In genomic region chr1:25259813-25260212, GRCh38 we compare ENCODE assay signal across 13 cellular contexts. TPM values are rescaled to one million over a fixed set of nuclear protein-coding genes. Genes with fewer than 3 reads are reported as not detected.
DNase-seq lines count a peak whose midpoint lies in the region; ATAC-seq, FAIRE-seq and TF ChIP-seq lines count a peak whose summit lies in the region.
"Not testable (repeated sequence)": the region's sequence is repeated elsewhere in the genome, so short reads cannot be mapped to it uniquely, and the experiment has no call there.
"Had no signal": no experiment of that assay in that cellular context is flagged by ENCODE, and none has a peak within 500 bp of the region (broad histone marks: within the 10 kb centered on the region; RNA-seq: fewer than 3 reads in every experiment).

No MANE protein-coding gene starts in this region.

- not testable (repeated sequence) for H3K4me3 Mint-ChIP-seq in activated CD8-positive, alpha-beta memory T cell treated with anti-CD3 and anti-CD28 coated beads, Interleukin-2, amount 10 ng/mL, durations not matched to agents 7 days and 5 days; naive thymus-derived CD4-positive, alpha-beta T cell

- H3K27me3 Mint-ChIP-seq in activated CD8-positive, alpha-beta memory T cell treated with anti-CD3 and anti-CD28 coated beads, Interleukin-2, amount 10 ng/mL, durations not matched to agents 7 days and 5 days; naive thymus-derived CD4-positive, alpha-beta T cell: not testable (repeated sequence)

- not testable (repeated sequence) for H3K4me1 ChIP-seq in A549; naive thymus-derived CD4-positive, alpha-beta T cell (ENCODE audit: control insufficient read depth in 2 of 2, insufficient read depth in 2 of 2, low read length in 2 of 2)

- peak; percentile 56 to 73; a peak in 4 of 6 replicates for ATAC-seq in A549
- peak; percentile 88 for ATAC-seq in activated CD8-positive, alpha-beta memory T cell treated with anti-CD3 and anti-CD28 coated beads, Interleukin-2, amount 10 ng/mL, durations not matched to agents 7 days and 5 days
- ATAC-seq in naive thymus-derived CD4-positive, alpha-beta T cell: peak; percentile 88

- peaks cover 18% of the 10 kb centered on the region for H3K4me1 Mint-ChIP-seq in activated CD8-positive, alpha-beta memory T cell treated with anti-CD3 and anti-CD28 coated beads, Interleukin-2, amount 10 ng/mL, durations not matched to agents 7 days and 5 days
- peaks cover 0 to 44% (median 29%) of the 10 kb centered on the region in 7 donors for H3K4me1 Mint-ChIP-seq in naive thymus-derived CD4-positive, alpha-beta T cell

- H3K27me3 ChIP-seq in naive thymus-derived CD4-positive, alpha-beta T cell (ENCODE audit: control insufficient read depth in 2 of 2, insufficient read depth in 2 of 2, low read length in 2 of 2): not testable (repeated sequence)

- H3K4me2 ChIP-seq in A549: not testable (repeated sequence)

- H3K9me3 Mint-ChIP-seq in activated CD8-positive, alpha-beta memory T cell treated with anti-CD3 and anti-CD28 coated beads, Interleukin-2, amount 10 ng/mL, durations not matched to agents 7 days and 5 days (ENCODE audit: low read depth); naive thymus-derived CD4-positive, alpha-beta T cell: not testable (repeated sequence)

- not testable (repeated sequence) for TF ChIP-seq POLR2A in A549 (IDR thresholded peaks at IDR 0.05; ENCODE audit: low read length)

- H3K36me3 ChIP-seq in naive thymus-derived CD4-positive, alpha-beta T cell (ENCODE audit: control insufficient read depth in 2 of 3, insufficient read depth in 3 of 3, low read length in 3 of 3): not testable (repeated sequence)

- not testable (repeated sequence) for TF ChIP-seq CTCF in A549 (IDR thresholded peaks at IDR 0.05)
- TF ChIP-seq CTCF in RWPE1 (conservative IDR thresholded peaks at IDR 0.05; ENCODE audit: low read depth) (0 out of 2 replicates have a peak, but pooled peaks have one; percentile 9), cardiac fibroblast (IDR thresholded peaks at IDR 0.05; ENCODE audit: low read depth, low read length) (peak; percentile 22), fibroblast of villous mesenchyme (IDR thresholded peaks at IDR 0.05; ENCODE audit: insufficient read depth, low read depth, low read length) (peak; percentile 15)

- CTCF ChIA-PET in A549 (lab: Yijun Ruan, JAX); RWPE1 (lab: Yijun Ruan, JAX); activated CD8-positive, alpha-beta memory T cell treated with anti-CD3 and anti-CD28 coated beads, Interleukin-2, amount 10 ng/mL, durations not matched to agents 7 days and 5 days (lab: Charles Lee); naive thymus-derived CD4-positive, alpha-beta T cell (lab: Charles Lee): not testable (repeated sequence)

- in situ Hi-C loops in KBM-7 (cut with MboI; ENCODE audit: low pct_unique_long_range_greater_than_20kb, low sequenced_read_pairs): not testable (repeated sequence)

- H3K4me3 ChIP-seq in A549; cardiac fibroblast (replicated peaks in 1 of 2; ENCODE audit: low read depth in 2 of 2, low read length in 2 of 2); fibroblast of villous mesenchyme (ENCODE audit: low read depth, low read length); naive thymus-derived CD4-positive, alpha-beta T cell (ENCODE audit: low read length): not testable (repeated sequence)

- TF ChIP-seq RAD21 in A549 (conservative IDR thresholded peaks at IDR 0.05 in 1 of 2, IDR thresholded peaks at IDR 0.05 in 1 of 2): not testable (repeated sequence)

- TF ChIP-seq EP300 in A549 (IDR thresholded peaks at IDR 0.05): not testable (repeated sequence)

- FAIRE-seq in A549 (lab: Jason Lieb, UNC): not testable (repeated sequence)

- H3K36me3 Mint-ChIP-seq in activated CD8-positive, alpha-beta memory T cell treated with anti-CD3 and anti-CD28 coated beads, Interleukin-2, amount 10 ng/mL, durations not matched to agents 7 days and 5 days: not testable (repeated sequence)
- peaks cover 0 to 13% (median 8%) of the 10 kb centered on the region in 5 donors for H3K36me3 Mint-ChIP-seq in naive thymus-derived CD4-positive, alpha-beta T cell

- H3K27ac Mint-ChIP-seq in activated CD8-positive, alpha-beta memory T cell treated with anti-CD3 and anti-CD28 coated beads, Interleukin-2, amount 10 ng/mL, durations not matched to agents 7 days and 5 days: not testable (repeated sequence)
- H3K27ac Mint-ChIP-seq in naive thymus-derived CD4-positive, alpha-beta T cell: peak overlapping the region in 1 of 9 donors; percentile 41

- not testable (repeated sequence) for H3K27ac ChIP-seq in A549; RWPE1; naive thymus-derived CD4-positive, alpha-beta T cell (ENCODE audit: low read depth, low read length)

- POLR2A ChIA-PET in A549 (lab: Yijun Ruan, JAX): interaction anchor here (0.5 kb wide), 1 partner anchor 12 kb away, joined by 3 read pairs; the partner anchor contains the start of gene RSRP1
- POLR2A ChIA-PET in RWPE1 (lab: Yijun Ruan, JAX; ENCODE audit: low non-redundant PET): not testable (repeated sequence)
- POLR2A ChIA-PET in naive thymus-derived CD4-positive, alpha-beta T cell (lab: Charles Lee): interaction anchor here (0.7 kb wide), 1 partner anchor 134 kb away, joined by 4 read pairs; no protein-coding TSS in a partner anchor

- WGBS in A549 (ENCODE audit: missing lambda C conversion rate): 59% methylated on average over 3 of the region's 7 CpGs

- intact Hi-C loops in naive thymus-derived CD4-positive, alpha-beta T cell (cut with micrococcal nuclease): not testable (repeated sequence)

- DNase-seq in A549 (ENCODE audit: low read depth in 1 of 2, low spot score in 1 of 2); RWPE1 (ENCODE audit: low spot score); activated CD8-positive, alpha-beta memory T cell treated with anti-CD3 and anti-CD28 coated beads, Interleukin-2, amount 10 ng/mL, durations not matched to agents 7 days and 5 days; naive thymus-derived CD4-positive, alpha-beta T cell: not testable (repeated sequence)
- DNase-seq in EL (peak; percentile 58), KBM-7 (peak; percentile 29), cardiac fibroblast (ENCODE audit: low read depth in 2 of 2) (peak; percentile 51 to 65), fibroblast of villous mesenchyme (ENCODE audit: low read depth) (peak; percentile 53)

- H3K9me3 ChIP-seq in A549; naive thymus-derived CD4-positive, alpha-beta T cell (ENCODE audit: control insufficient read depth in 2 of 3, low read length in 3 of 3): not testable (repeated sequence)

RNA-seq across cellular contexts. Expression of gene RHD, which starts 12.5 kb away (rescaled TPM):
- polyA plus RNA-seq in A549 (2011; rRNA removed): not detected in 2 replicates
- polyA plus RNA-seq in A549 (2012; cell fraction: cytosol; rRNA removed): not detected in 2 replicates
- not detected in 2 replicates for polyA plus RNA-seq in A549 (2012; cell fraction: nucleus; rRNA removed)
- polyA plus RNA-seq in A549 (2017; fragmentation: RNase III; extraction: RNeasy Plus Mini Kit Qiagen cat#74134 plus additional on column Dnase treatment): not detected in 3 replicates
- polyA minus RNA-seq in A549 (2011; rRNA and poly(A)+ RNA removed): not detected in 2 replicates
- not detected for total RNA-seq in activated CD8-positive, alpha-beta memory T cell treated with anti-CD3 and anti-CD28 coated beads, Interleukin-2, amount 10 ng/mL, durations not matched to agents 7 days and 5 days
- not detected in 2 replicates for total RNA-seq in fibroblast of villous mesenchyme
- under 1 TPM in 2 of 5 experiments, not detected in 3; 0.27 TPM for total RNA-seq in naive thymus-derived CD4-positive, alpha-beta T cell
- polyA plus RNA-seq in naive thymus-derived CD4-positive, alpha-beta T cell: under 1 TPM; 0.15 to 0.28 TPM
- total RNA-seq: activated naive CD4-positive, alpha-beta T cell treated with anti-CD3 and anti-CD28 coated beads for 36 hours; Calu3; cardiac muscle cell; H1; Right ventricle myocardium inferior had no signal

RNA-seq across cellular contexts. Expression of gene RSRP1, which starts 12.6 kb away (rescaled TPM):
- polyA plus RNA-seq in A549 (2011; rRNA removed) (45.0 and 50.6 TPM in 2 replicates), A549 (2017; fragmentation: RNase III; extraction: RNeasy Plus Mini Kit Qiagen cat#74134 plus additional on column Dnase treatment) (32.8 to 36.2 TPM (median 34.5 TPM) in 3 replicates)
- 13.9 and 17.4 TPM in 2 replicates for polyA plus RNA-seq in A549 (2012; cell fraction: cytosol; rRNA removed)
- polyA plus RNA-seq in A549 (2012; cell fraction: nucleus; rRNA removed): 67.3 and 70.0 TPM in 2 replicates
- 24.4 and 24.7 TPM in 2 replicates for polyA minus RNA-seq in A549 (2011; rRNA and poly(A)+ RNA removed)
- total RNA-seq in activated CD8-positive, alpha-beta memory T cell treated with anti-CD3 and anti-CD28 coated beads, Interleukin-2, amount 10 ng/mL, durations not matched to agents 7 days and 5 days: 100 to 1,000 TPM; 160 to 240 TPM
- total RNA-seq in fibroblast of villous mesenchyme: 95.7 and 160 TPM in 2 replicates
- total RNA-seq in naive thymus-derived CD4-positive, alpha-beta T cell: 100 to 1,000 TPM; 230 to 449 (median 425) TPM
- 10 to 100 TPM; 52.9 to 63.6 TPM for polyA plus RNA-seq in naive thymus-derived CD4-positive, alpha-beta T cell

RNA-seq across cellular contexts. Expression of gene SYF2, which starts 27.5 kb away (rescaled TPM):
- polyA plus RNA-seq in A549 (2011; rRNA removed) (29.7 and 38.6 TPM in 2 replicates), A549 (2017; fragmentation: RNase III; extraction: RNeasy Plus Mini Kit Qiagen cat#74134 plus additional on column Dnase treatment) (36.0 to 39.7 TPM (median 38.6 TPM) in 3 replicates)
- polyA plus RNA-seq in A549 (2012; cell fraction: cytosol; rRNA removed): 9.2 and 12.2 TPM in 2 replicates
- polyA plus RNA-seq in A549 (2012; cell fraction: nucleus; rRNA removed): 3.1 and 5.2 TPM in 2 replicates
- polyA minus RNA-seq in A549 (2011; rRNA and poly(A)+ RNA removed): 2.4 and 3.7 TPM in 2 replicates
- 10 to 100 TPM; 33.0 to 33.8 TPM for total RNA-seq in activated CD8-positive, alpha-beta memory T cell treated with anti-CD3 and anti-CD28 coated beads, Interleukin-2, amount 10 ng/mL, durations not matched to agents 7 days and 5 days
- 19.3 and 28.9 TPM in 2 replicates for total RNA-seq in fibroblast of villous mesenchyme
- total RNA-seq in naive thymus-derived CD4-positive, alpha-beta T cell: 10 to 100 TPM; 44.4 to 83.3 (median 59.4) TPM
- polyA plus RNA-seq in naive thymus-derived CD4-positive, alpha-beta T cell: 10 to 100 TPM; 77.7 to 82.9 TPM
